In the genomic region with DNA sequence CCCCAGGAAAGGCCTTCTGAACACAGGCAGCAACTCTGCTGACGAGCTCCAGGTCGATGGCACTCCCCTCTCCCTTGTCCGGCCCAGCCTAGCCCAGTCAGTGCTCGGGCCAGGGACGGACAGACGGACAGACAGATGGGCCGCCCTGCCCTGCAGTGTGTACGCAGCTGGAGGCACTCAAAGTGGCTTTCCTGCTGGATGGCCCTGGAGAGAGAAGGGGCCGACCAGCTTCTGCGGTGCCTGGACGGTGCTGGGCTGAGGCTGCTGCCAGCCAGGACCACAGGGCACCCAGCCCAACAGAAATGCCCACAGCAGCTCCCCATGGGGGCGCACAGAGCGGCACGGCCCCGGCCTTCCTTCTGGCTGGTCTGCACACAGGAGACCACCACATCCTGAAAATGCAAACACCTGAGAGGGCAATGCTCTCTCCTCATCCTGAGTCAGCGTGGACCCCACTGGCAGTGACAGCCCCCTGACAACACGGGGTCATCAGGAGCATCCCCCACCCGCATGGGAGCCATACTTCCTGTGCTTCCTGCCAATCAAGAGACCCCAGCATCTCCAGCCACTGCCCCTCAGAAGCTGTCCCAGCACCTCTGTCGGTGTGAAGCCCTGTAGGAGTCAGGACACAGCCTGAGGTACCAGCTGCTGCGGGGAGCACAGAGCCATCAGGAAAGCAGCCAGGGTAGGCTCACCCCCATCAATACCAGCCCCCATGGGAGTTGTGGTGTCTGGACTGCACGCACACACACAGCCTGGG, we compare ENCODE assay signal across 14 cellular contexts. TPM values are rescaled to one million over a fixed set of nuclear protein-coding genes. Genes with fewer than 3 reads are reported as not detected.
DNase-seq lines count a peak whose midpoint lies in the region; ATAC-seq, FAIRE-seq and TF ChIP-seq lines count a peak whose summit lies in the region.
"Had no signal": no experiment of that assay in that cellular context is flagged by ENCODE, and none has a peak within 500 bp of the region (broad histone marks: within the 10 kb centered on the region; RNA-seq: fewer than 3 reads in every experiment).

No MANE protein-coding gene starts in this region.

- H3K4me2 ChIP-seq in HepG2 (ENCODE audit: low read depth, low read length) (no peak overlapping the region), osteoblast (ENCODE audit: insufficient read depth, low read length) (no peak overlapping the region)

- no peaks in the 10 kb centered on the region for H3K36me3 ChIP-seq in right lobe of liver
- H3K36me3 ChIP-seq in HepG2 (replicated peaks in 1 of 2; ENCODE audit: control insufficient read depth in 1 of 2, insufficient read depth in 2 of 2, low read length in 2 of 2), result no peaks in the 10 kb centered on the region
- H3K36me3 ChIP-seq in gastroesophageal sphincter, result no peaks in the 10 kb centered on the region
- H3K36me3 ChIP-seq in osteoblast (ENCODE audit: insufficient read depth, low read length), result no peaks in the 10 kb centered on the region
- H3K36me3 ChIP-seq in HAP-1 (replicated peaks), result no peaks in the 10 kb centered on the region

- no peaks in the 10 kb centered on the region for H3K27me3 Mint-ChIP-seq in T-cell
- H3K27me3 Mint-ChIP-seq: activated CD4-positive, alpha-beta T cell treated with anti-CD3 and anti-CD28 coated beads, Interleukin-2, amount 10 ng/mL, durations not matched to agents 24 days and 14 days had no signal

- no peaks in the 10 kb centered on the region for H3K36me3 Mint-ChIP-seq in T-cell

- no CpG with 5 or more reads among the region's 21 CpGs for WGBS in right lobe of liver (ENCODE audit: insufficient coverage, low coverage, low lambda C conversion rate, missing lambda C conversion rate)
- 98% methylated on average over 7 of the region's 21 CpGs for WGBS in HepG2 (ENCODE audit: low lambda C conversion rate)
- WGBS in gastroesophageal sphincter (ENCODE audit: low coverage in 1 of 2), 2 donors, result 64% methylated on average over 3 of the region's 21 CpGs; no CpG with 5 or more reads in 1 of the 2 donors

- ATAC-seq in right lobe of liver, result no peak
- ATAC-seq in HepG2, result no peak
- peak; percentile 1 for ATAC-seq in gastroesophageal sphincter
- no peak for ATAC-seq in T-cell (replicated peaks in 1 of 4)

- H3K4me3 ChIP-seq in right lobe of liver (no peak overlapping the region), HepG2 (replicated peaks in 1 of 3; ENCODE audit: insufficient read depth in 1 of 3, low read depth in 2 of 3, low read length in 3 of 3) (no peak overlapping the region), gastroesophageal sphincter (peak overlapping the region in 1 of 2 donors; percentile 57), osteoblast (ENCODE audit: insufficient read depth, low read length) (no peak overlapping the region), HAP-1 (no peak overlapping the region)

- CTCF ChIA-PET in HepG2 (lab: Yijun Ruan, JAX; ENCODE audit: low intra/inter-chr PET ratio, low total read pairs) (no interaction called here), T-cell (lab: Charles Lee) (no interaction called here)

- no peaks in the 10 kb centered on the region for H3K9me3 Mint-ChIP-seq in T-cell
- H3K9me3 Mint-ChIP-seq: activated CD4-positive, alpha-beta T cell treated with anti-CD3 and anti-CD28 coated beads, Interleukin-2, amount 10 ng/mL, durations not matched to agents 24 days and 14 days had no signal

- no peak for TF ChIP-seq CTCF in right lobe of liver (IDR thresholded peaks at IDR 0.05)
- no peak for TF ChIP-seq CTCF in HepG2 (CRISPR knock-in tag; IDR thresholded peaks at IDR 0.05)
- no peak for TF ChIP-seq CTCF in gastroesophageal sphincter (IDR thresholded peaks at IDR 0.05)
- TF ChIP-seq CTCF in osteoblast (IDR thresholded peaks at IDR 0.05; ENCODE audit: extremely low read depth, low read depth, low read length), result no peak

- peaks cover 12% of the 10 kb centered on the region; the same call in 1 of the 2 replicates for H4K20me1 ChIP-seq in HepG2 (ENCODE audit: insufficient read depth, low read length)
- peaks cover 82% of the 10 kb centered on the region for H4K20me1 ChIP-seq in osteoblast (ENCODE audit: insufficient read depth, low read length)

- no peaks in the 10 kb centered on the region for H3K9me3 ChIP-seq in right lobe of liver
- no peaks in the 10 kb centered on the region for H3K9me3 ChIP-seq in HepG2 (ENCODE audit: low read length)
- H3K9me3 ChIP-seq in gastroesophageal sphincter, result no peaks in the 10 kb centered on the region
- no peaks in the 10 kb centered on the region for H3K9me3 ChIP-seq in osteoblast (ENCODE audit: low read depth, low read length)
- no peaks in the 10 kb centered on the region for H3K9me3 ChIP-seq in HAP-1

- peaks cover 26 to 47% (median 45%) of the 10 kb centered on the region in 3 donors for H3K4me1 Mint-ChIP-seq in T-cell

- FAIRE-seq in HepG2 (lab: Jason Lieb, UNC), result no peak

- DNase-seq in right lobe of liver, result peak in 2 of 3 donors; percentile 16 to 48
- no peak for DNase-seq in HepG2 (ENCODE audit: low spot score)
- DNase-seq in osteoblast (ENCODE audit: insufficient read length, low spot score, missing footprints), result peak; percentile 44
- no peak for DNase-seq in HAP-1 (ENCODE audit: low spot score in 2 of 2)
- no peak for DNase-seq in NCI-H1105 (lab: John Stamatoyannopoulos, UW)
- DNase-seq in T-cell, result no peak
- no peak for DNase-seq in LoVo (ENCODE audit: low spot score)
- DNase-seq: activated CD4-positive, alpha-beta T cell treated with anti-CD3 and anti-CD28 coated beads, Interleukin-2, amount 10 ng/mL, durations not matched to agents 24 days and 14 days; activated T-cell treated with anti-CD3 and anti-CD28 coated beads, Interleukin-2, amount 50 U/mL, for 48 hours; DMS153; foreskin fibroblast; NCI-H1694; NCI-H526 had no signal

- H3K4me1 ChIP-seq in right lobe of liver (peaks cover 0 to 2% (median 0%) of the 10 kb centered on the region in 4 donors), HepG2 (ENCODE audit: insufficient read depth, low read length) (no peaks in the 10 kb centered on the region), gastroesophageal sphincter (peaks cover 0 to 78% (median 68%) of the 10 kb centered on the region in 3 donors), osteoblast (ENCODE audit: insufficient read depth, low read length) (peaks cover 4% of the 10 kb centered on the region), HAP-1 (no peaks in the 10 kb centered on the region)

- intact Hi-C loops in right lobe of liver (cut with DNase I), result no loop called here
- intact Hi-C loops in HepG2 (cut with micrococcal nuclease; ENCODE audit: unreplicated experiment), result no loop called here

- no peak overlapping the region for H3K27ac Mint-ChIP-seq in T-cell
- H3K27ac Mint-ChIP-seq: activated CD4-positive, alpha-beta T cell treated with anti-CD3 and anti-CD28 coated beads, Interleukin-2, amount 10 ng/mL, durations not matched to agents 24 days and 14 days had no signal

- TF ChIP-seq RAD21 in HepG2 (CRISPR knock-in tag; IDR thresholded peaks at IDR 0.05), result no peak

- no peak overlapping the region for H3K4me3 Mint-ChIP-seq in T-cell
- H3K4me3 Mint-ChIP-seq: activated CD4-positive, alpha-beta T cell treated with anti-CD3 and anti-CD28 coated beads, Interleukin-2, amount 10 ng/mL, durations not matched to agents 24 days and 14 days had no signal

- POLR2A ChIA-PET in HepG2 (lab: Yijun Ruan, JAX) (no interaction called here), T-cell (lab: Charles Lee) (no interaction called here)

- H2AFZ ChIP-seq in HepG2 (ENCODE audit: low read length) (no peak overlapping the region), osteoblast (ENCODE audit: low read length) (no peak overlapping the region)

- H3K9ac ChIP-seq in HepG2 (ENCODE audit: insufficient read depth, low read depth, low read length), result no peak overlapping the region

- TF ChIP-seq EP300 in HepG2 (IDR thresholded peaks at IDR 0.05; ENCODE audit: low read depth in 2 of 2, low read length in 2 of 2) (no peak), HepG2 (CRISPR knock-in tag; IDR thresholded peaks at IDR 0.05; ENCODE audit: borderline replicate concordance) (no peak), gastroesophageal sphincter (IDR thresholded peaks at IDR 0.05) (no peak)

- H3K79me2 ChIP-seq in HepG2 (ENCODE audit: insufficient read depth, low read length) (no peaks in the 10 kb centered on the region), osteoblast (ENCODE audit: insufficient read depth, low read length) (peaks cover 66% of the 10 kb centered on the region)

- H3K27ac ChIP-seq in right lobe of liver (no peak overlapping the region), HepG2 (ENCODE audit: extremely low read length, insufficient read depth, low read length) (no peak overlapping the region), gastroesophageal sphincter (peak overlapping the region; percentile 13 to 96 (median 93)), osteoblast (ENCODE audit: low read depth, low read length) (no peak overlapping the region)

- H3K27me3 ChIP-seq in right lobe of liver (no peaks in the 10 kb centered on the region), HepG2 (ENCODE audit: control insufficient read depth in 1 of 2, insufficient read depth in 2 of 2, low read length in 2 of 2) (no peaks in the 10 kb centered on the region), gastroesophageal sphincter (no peaks in the 10 kb centered on the region), osteoblast (ENCODE audit: insufficient read depth, low read length) (no peaks in the 10 kb centered on the region), HAP-1 (ENCODE audit: low read depth) (no peaks in the 10 kb centered on the region)

- in situ Hi-C loops in HepG2 (cut with HindIII; ENCODE audit: extremely low pct_ligation_motif_present, low pct_unique_long_range_greater_than_20kb), result no loop called here
- in situ Hi-C loops in HAP-1 (cut with MboI; ENCODE audit: low sequenced_read_pairs), result no loop called here

- TF ChIP-seq POLR2A in right lobe of liver (IDR thresholded peaks at IDR 0.05), result no peak
- no peak for TF ChIP-seq POLR2A in HepG2 (IDR thresholded peaks at IDR 0.05; ENCODE audit: insufficient read depth in 1 of 2, low read depth in 2 of 2, low read length in 2 of 2)
- TF ChIP-seq POLR2A in gastroesophageal sphincter (IDR thresholded peaks at IDR 0.05), result no peak

- no TSS peak for BruUV-seq in HepG2 (replicated peaks; lab: Mats Ljungman, UMichigan)

RNA-seq across cellular contexts. Expression of gene MOB2, which starts 0.7 kb away (rescaled TPM):
- total RNA-seq in right lobe of liver (10 to 100 TPM in 5 of 6 experiments, 1 to 10 TPM in 1; 8.5 to 17.0 (median 14.1) TPM), HepG2 (2016; rRNA removed; fragmentation: Illumina TruSeq; extraction: Trizol) (21.8 and 22.3 TPM in 2 replicates), gastroesophageal sphincter (100 to 1,000 TPM in 2 of 4 donors, 10 to 100 TPM in 2; 59.6 to 103 (median 87.8) TPM), osteoblast (28.2 and 29.8 TPM in 2 replicates), T-cell (10 to 100 TPM; 49.6 to 79.2 (median 72.6) TPM)
- 10.4 and 12.3 TPM in 2 replicates for total RNA-seq in HepG2 (2016; cell fraction: cytosol; rRNA removed; fragmentation: Illumina TruSeq; extraction: Trizol; ENCODE audit: low read depth)
- 21.2 and 23.8 TPM in 2 replicates for total RNA-seq in HepG2 (2016; cell fraction: insoluble cytoplasmic fraction; rRNA removed; fragmentation: Illumina TruSeq; extraction: Trizol)
- 16.9 and 20.1 TPM in 2 replicates for total RNA-seq in HepG2 (2016; cell fraction: membrane; rRNA removed; fragmentation: Illumina TruSeq; extraction: Trizol)
- total RNA-seq in HepG2 (2016; cell fraction: nucleus; rRNA removed; fragmentation: Illumina TruSeq; extraction: Trizol), result 12.2 and 12.9 TPM in 2 replicates
- polyA plus RNA-seq in HepG2 (2011; rRNA removed), result 27.7 and 37.6 TPM in 2 replicates
- 24.6 and 33.1 TPM in 2 replicates for polyA plus RNA-seq in HepG2 (2011; cell fraction: cytosol; rRNA removed)
- polyA plus RNA-seq in HepG2 (2011; cell fraction: nucleus; rRNA removed), result 72.4 and 74.8 TPM in 2 replicates
- 15.8 and 25.3 TPM in 2 replicates for polyA plus RNA-seq in HepG2 (2012)
- 8.6 and 10.0 TPM in 2 replicates for polyA plus RNA-seq in HepG2 (2016; cell fraction: cytosol; fragmentation: Illumina TruSeq; extraction: Trizol; ENCODE audit: low read depth)
- 23.8 and 24.4 TPM in 2 replicates for polyA plus RNA-seq in HepG2 (2016; cell fraction: insoluble cytoplasmic fraction; fragmentation: Illumina TruSeq; extraction: Trizol; ENCODE audit: low read depth)
- polyA plus RNA-seq in HepG2 (2016; cell fraction: membrane; fragmentation: Illumina TruSeq; extraction: Trizol; ENCODE audit: low read depth), result 15.0 and 16.7 TPM in 2 replicates
- polyA plus RNA-seq in HepG2 (2016; cell fraction: nucleus; fragmentation: Illumina TruSeq; extraction: Trizol; ENCODE audit: insufficient read depth, low read depth), result 23.4 and 24.8 TPM in 2 replicates
- 21.3 and 36.0 TPM in 2 replicates for polyA minus RNA-seq in HepG2 (2011; rRNA and poly(A)+ RNA removed; ENCODE audit: low replicate concordance)
- polyA minus RNA-seq in HepG2 (2011; cell fraction: cytosol; rRNA and poly(A)+ RNA removed), result 7.4 and 16.7 TPM in 2 replicates
- polyA minus RNA-seq in HepG2 (2011; cell fraction: nucleus; rRNA and poly(A)+ RNA removed), result 8.7 and 9.8 TPM in 2 replicates

Comparison
In these comparisons a context has a peak if more than half of its experiments do, and no peak if none do; other contexts are left out.
1. DNase-seq: peak in right lobe of liver (2 of 3) and osteoblast (single experiment); none in HepG2 (single experiment), HAP-1 (0 of 2), NCI-H1105 (single experiment), T-cell (0 of 34) and LoVo (single experiment).
2. H3K27ac ChIP-seq: peak in gastroesophageal sphincter (4 of 4); none in right lobe of liver (0 of 3), HepG2 (single experiment) and osteoblast (single experiment).